9 cellular contexts compared by ENCODE assay signal in the genomic region with DNA sequence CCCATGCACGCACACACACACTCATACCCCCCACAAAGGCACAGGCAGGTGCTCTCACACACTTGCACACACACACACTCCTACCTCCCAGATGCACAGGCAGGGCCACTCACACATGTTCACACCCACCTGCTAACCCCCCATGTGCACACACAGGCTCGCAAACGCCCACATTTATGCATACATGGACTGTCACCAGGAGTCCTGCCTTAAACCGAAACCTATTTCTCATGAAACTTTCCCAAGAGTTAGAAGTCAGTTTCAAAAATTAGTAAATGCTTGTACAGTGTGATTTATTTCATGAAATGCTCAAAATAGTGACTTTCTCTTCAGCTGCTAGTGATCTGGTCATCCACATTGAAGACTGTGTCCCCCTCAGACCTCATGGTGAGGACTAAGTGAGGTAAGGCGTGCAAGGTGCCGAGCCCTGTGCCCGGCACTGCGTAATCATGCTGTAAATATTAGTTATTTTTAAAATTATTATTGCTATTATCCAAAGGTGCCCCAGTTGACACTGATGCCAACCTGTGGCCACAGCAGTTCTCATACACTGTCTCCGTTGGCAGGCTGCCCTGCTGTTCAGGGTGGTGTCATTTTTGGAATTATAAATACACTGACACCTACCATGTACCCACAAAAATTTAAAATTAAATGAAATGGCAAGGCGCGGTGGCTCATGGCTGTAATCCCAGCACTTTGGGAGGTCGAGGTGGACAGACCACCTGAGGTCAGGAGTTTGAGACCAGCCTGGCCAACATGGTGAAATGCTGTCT. TPM values are rescaled to one million over a fixed set of nuclear protein-coding genes. Genes with fewer than 3 reads are reported as not detected.
DNase-seq lines count a peak whose midpoint lies in the region; ATAC-seq and TF ChIP-seq lines count a peak whose summit lies in the region.
"Had no signal": no experiment of that assay in that cellular context is flagged by ENCODE, and none has a peak within 500 bp of the region (broad histone marks: within the 10 kb centered on the region; RNA-seq: fewer than 3 reads in every experiment).

No MANE protein-coding gene starts in this region.

- no peaks in the 10 kb centered on the region for H3F3A ChIP-seq in PC-3 (ENCODE audit: low read length, unreplicated experiment)

- ATAC-seq in HG02759 (IDR thresholded peaks at IDR 0.05; ENCODE audit: unreplicated experiment) = peak; percentile 51
- peak; percentile 56 to 63 for ATAC-seq in activated T-cell treated with anti-CD3 and anti-CD28 coated beads, Interleukin-2, amount 50 U/mL, for 72 hours (replicated peaks in 1 of 2)
- ATAC-seq in GM21825 (IDR thresholded peaks at IDR 0.05; ENCODE audit: unreplicated experiment) = no peak
- ATAC-seq in PC-3 = no peak

- H2AFZ ChIP-seq in PC-3 (ENCODE audit: low read length) = no peak overlapping the region

- no peaks in the 10 kb centered on the region for H3K36me3 ChIP-seq in PC-3 (ENCODE audit: low read depth, low read length)

- no peaks in the 10 kb centered on the region for H4K20me1 ChIP-seq in PC-3 (ENCODE audit: low read length)

- no TSS peak for BruUV-seq in PC-3 (replicated peaks; lab: Mats Ljungman, UMichigan)

- H3K4me2 ChIP-seq in PC-3 (ENCODE audit: low read length) = no peak overlapping the region

- H3K9me3 Mint-ChIP-seq in T-helper 1 cell treated with Interleukin-12 subunit alpha and Interleukin-12 subunit beta and Interleukin-4 antibody, amounts not matched to agents 30 μg/mL and 1 μg/mL, for 36 hours = no peaks in the 10 kb centered on the region
- H3K9me3 Mint-ChIP-seq in activated T-cell treated with anti-CD3 and anti-CD28 coated beads, Interleukin-2, amount 50 U/mL, for 72 hours = peaks cover 0 to 2% of the 10 kb centered on the region in 2 donors

- H3K9me2 ChIP-seq in PC-3 (replicated peaks; ENCODE audit: low read length) = no peaks in the 10 kb centered on the region

- peaks cover 22% of the 10 kb centered on the region for H3K4me1 ChIP-seq in PC-3 (ENCODE audit: insufficient read depth, low read length)

- H3K79me2 ChIP-seq in PC-3 (ENCODE audit: low read length) = peaks cover 26% of the 10 kb centered on the region

- intact Hi-C loops in PC-3 (cut with micrococcal nuclease) = no loop called here

- H3K4me3 Mint-ChIP-seq in T-helper 1 cell treated with Interleukin-12 subunit alpha and Interleukin-12 subunit beta and Interleukin-4 antibody, amounts not matched to agents 30 μg/mL and 1 μg/mL, for 36 hours = no peak overlapping the region
- H3K4me3 Mint-ChIP-seq in activated T-cell treated with anti-CD3 and anti-CD28 coated beads, Interleukin-2, amount 50 U/mL, for 72 hours = peak overlapping the region; percentile 52 to 63

- peaks cover 24% of the 10 kb centered on the region for H3K4me1 Mint-ChIP-seq in T-helper 1 cell treated with Interleukin-12 subunit alpha and Interleukin-12 subunit beta and Interleukin-4 antibody, amounts not matched to agents 30 μg/mL and 1 μg/mL, for 36 hours (ENCODE audit: low read depth)
- peaks cover 27% of the 10 kb centered on the region for H3K4me1 Mint-ChIP-seq in activated T-cell treated with anti-CD3 and anti-CD28 coated beads, Interleukin-2, amount 50 U/mL, for 72 hours (ENCODE audit: low read depth)

- no peaks in the 10 kb centered on the region for H3K9me3 ChIP-seq in PC-3 (ENCODE audit: low read length)

- H3K36me3 Mint-ChIP-seq in T-helper 1 cell treated with Interleukin-12 subunit alpha and Interleukin-12 subunit beta and Interleukin-4 antibody, amounts not matched to agents 30 μg/mL and 1 μg/mL, for 36 hours (ENCODE audit: low read depth) = peaks cover 8% of the 10 kb centered on the region
- H3K36me3 Mint-ChIP-seq in activated T-cell treated with anti-CD3 and anti-CD28 coated beads, Interleukin-2, amount 50 U/mL, for 72 hours (ENCODE audit: insufficient read depth in 2 of 2) = no peaks in the 10 kb centered on the region

- POLR2A ChIA-PET in PC-3 (lab: Charles Lee; ENCODE audit: unreplicated experiment) = no interaction called here

- H3K27ac Mint-ChIP-seq in T-helper 1 cell treated with Interleukin-12 subunit alpha and Interleukin-12 subunit beta and Interleukin-4 antibody, amounts not matched to agents 30 μg/mL and 1 μg/mL, for 36 hours = peak overlapping the region; percentile 45
- peak overlapping the region; percentile 25 for H3K27ac Mint-ChIP-seq in activated T-cell treated with anti-CD3 and anti-CD28 coated beads, Interleukin-2, amount 50 U/mL, for 72 hours

- H3K27ac ChIP-seq in PC-3 (ENCODE audit: low read length) = no peak overlapping the region

- no peaks in the 10 kb centered on the region for H3K27me3 ChIP-seq in PC-3 (ENCODE audit: low read length)

- H3K27me3 Mint-ChIP-seq in T-helper 1 cell treated with Interleukin-12 subunit alpha and Interleukin-12 subunit beta and Interleukin-4 antibody, amounts not matched to agents 30 μg/mL and 1 μg/mL, for 36 hours (ENCODE audit: low read depth) = no peaks in the 10 kb centered on the region
- H3K27me3 Mint-ChIP-seq in activated T-cell treated with anti-CD3 and anti-CD28 coated beads, Interleukin-2, amount 50 U/mL, for 72 hours (ENCODE audit: low read depth) = no peaks in the 10 kb centered on the region

- CTCF ChIA-PET in PC-3 (lab: Charles Lee) = no interaction called here

- H3K9ac ChIP-seq in PC-3 (ENCODE audit: low read length) = no peak overlapping the region

- no peak for DNase-seq in T-helper 1 cell
- peak; percentile 15 to 16 for DNase-seq in activated T-cell treated with anti-CD3 and anti-CD28 coated beads, Interleukin-2, amount 50 U/mL, for 72 hours
- DNase-seq in stimulated activated CD4-positive, alpha-beta T cell treated with anti-CD3 and anti-CD28 coated beads, Interleukin-4, amount 100 ng/mL, for 1 hour = peak; percentile 42
- no peak for DNase-seq in PC-3
- DNase-seq in NCI-H187 treated with DMSO at 0.1 percent for 48 hours (lab: John Stamatoyannopoulos, UW) = no peak
- DNase-seq: NK-92 treated with Interleukin-12 subunit alpha and Interleukin-12 subunit beta, amount 100 ng/mL, for 24 hours had no signal

- TF ChIP-seq CTCF in PC-3 (conservative IDR thresholded peaks at IDR 0.05; ENCODE audit: low read depth, low read length) = no peak

- no peak overlapping the region for H3K4me3 ChIP-seq in PC-3 (ENCODE audit: low read length)

RNA-seq across cellular contexts. Expression of gene CNNM4, which starts 12.4 kb away (rescaled TPM):
- total RNA-seq in activated T-cell treated with anti-CD3 and anti-CD28 coated beads, Interleukin-2, amount 50 U/mL, for 72 hours = 1 to 10 TPM; 9.1 to 9.5 TPM
- 12.5 and 15.1 TPM in 2 replicates for total RNA-seq in PC-3 (2014; rRNA removed)

RNA-seq across cellular contexts. Expression of gene LMAN2L, which starts 33.2 kb away (rescaled TPM):
- 1 to 10 TPM; 7.8 to 8.0 TPM for total RNA-seq in activated T-cell treated with anti-CD3 and anti-CD28 coated beads, Interleukin-2, amount 50 U/mL, for 72 hours
- total RNA-seq in PC-3 (2014; rRNA removed) = 27.8 and 31.4 TPM in 2 replicates

RNA-seq across cellular contexts. Expression of gene CNNM3, which starts 43.0 kb away (rescaled TPM):
- total RNA-seq in activated T-cell treated with anti-CD3 and anti-CD28 coated beads, Interleukin-2, amount 50 U/mL, for 72 hours = 10 to 100 TPM; 20.7 to 27.9 TPM
- total RNA-seq in PC-3 (2014; rRNA removed) = 9.0 and 12.3 TPM in 2 replicates

Comparison
In these comparisons a context has a peak if more than half of its experiments do, and no peak if none do; other contexts are left out.
1. DNase-seq: peak in activated T-cell treated with anti-CD3 and anti-CD28 coated beads, Interleukin-2, amount 50 U/mL, for 72 hours (2 of 2) and stimulated activated CD4-positive, alpha-beta T cell treated with anti-CD3 and anti-CD28 coated beads, Interleukin-4, amount 100 ng/mL, for 1 hour (single experiment); none in T-helper 1 cell (0 of 5), PC-3 (single experiment) and NCI-H187 treated with DMSO at 0.1 percent for 48 hours (single experiment).
2. ATAC-seq: peak in HG02759 (single experiment) and activated T-cell treated with anti-CD3 and anti-CD28 coated beads, Interleukin-2, amount 50 U/mL, for 72 hours (2 of 2); none in GM21825 (single experiment) and PC-3 (single experiment).